ENCODE assay signal across 7 cellular contexts in the genomic region with DNA sequence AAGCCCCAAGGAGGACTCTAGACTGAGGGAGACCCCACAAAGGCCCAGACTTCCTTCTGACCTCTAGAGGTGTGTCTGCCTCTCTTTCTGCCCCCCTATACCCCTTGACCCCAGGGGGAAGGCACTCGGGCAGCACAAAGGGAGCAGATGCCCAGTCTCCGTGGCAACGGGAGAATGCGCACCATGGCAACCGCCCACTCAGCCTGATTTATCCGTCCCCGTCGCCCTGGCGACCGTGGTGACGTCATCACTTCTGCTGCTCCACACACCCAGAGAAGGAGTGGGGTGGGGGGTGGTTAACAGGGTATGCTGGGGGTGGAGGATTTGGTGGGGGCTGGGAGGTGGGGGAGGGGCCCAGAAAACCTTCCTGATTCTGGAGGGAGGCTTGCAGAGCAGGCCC. TPM values are rescaled to one million over a fixed set of nuclear protein-coding genes. Genes with fewer than 3 reads are reported as not detected.
A peak's percentile ranks its signal among the peaks of the same experiment; 100 is the strongest.
DNase-seq lines count a peak whose midpoint lies in the region; ATAC-seq, FAIRE-seq and TF ChIP-seq lines count a peak whose summit lies in the region.

No MANE protein-coding gene starts in this region.

- H3K27me3 ChIP-seq in GM23248 (replicated peaks; ENCODE audit: insufficient read depth) (peaks cover 6% of the 10 kb centered on the region; the same call in 1 of the 2 replicates), bronchial epithelial cell (ENCODE audit: control insufficient read depth, insufficient read depth, low read length) (peaks cover under 1% of the 10 kb centered on the region)

- no peak overlapping the region for H3K4me2 ChIP-seq in GM23248 (ENCODE audit: unreplicated experiment)

- no peak overlapping the region for H2AFZ ChIP-seq in GM23248

- no peak for FAIRE-seq in bronchial epithelial cell (lab: Jason Lieb, UNC)

- no peaks in the 10 kb centered on the region for H4K20me1 ChIP-seq in GM23248 (ENCODE audit: insufficient read depth)

- H3K4me3 ChIP-seq in GM23248 (no peak overlapping the region), bronchial epithelial cell (ENCODE audit: low read depth, low read length) (no peak overlapping the region)

- no peaks in the 10 kb centered on the region for H3K4me1 ChIP-seq in GM23248 (ENCODE audit: insufficient read depth)

- H3K36me3 ChIP-seq in GM23248 (ENCODE audit: low read depth) (no peaks in the 10 kb centered on the region), bronchial epithelial cell (ENCODE audit: control insufficient read depth, insufficient read depth, low read length) (no peaks in the 10 kb centered on the region)

- in situ Hi-C loops in GM23248 (cut with MboI) = no loop called here

- no peaks in the 10 kb centered on the region for H3K79me2 ChIP-seq in GM23248 (ENCODE audit: insufficient read depth)

- ATAC-seq in HG02973 (IDR thresholded peaks at IDR 0.05; ENCODE audit: unreplicated experiment) (no peak), sciatic nerve (no peak)

- H3K9me3 ChIP-seq in GM23248 (ENCODE audit: low read depth) = no peaks in the 10 kb centered on the region

- no peaks in the 10 kb centered on the region for H3K9me2 ChIP-seq in GM23248 (ENCODE audit: insufficient read depth)

- intact Hi-C loops in posterior cingulate gyrus (cut with DNase I) = no loop called here
- intact Hi-C loops in sciatic nerve (cut with DNase I) = no loop called here

- WGBS in GM23248 (ENCODE audit: low coverage in 1 of 2, low lambda C conversion rate in 2 of 2, missing lambda C conversion rate in 2 of 2), 2 experiments = 17 to 23% methylated on average over 11 of the region's 11 CpGs

- peak; percentile 75 for DNase-seq in GM23248
- peak; percentile 97 for DNase-seq in NCI-H748 (lab: John Stamatoyannopoulos, UW; ENCODE audit: unreplicated experiment)
- peak; percentile 17 for DNase-seq in bronchial epithelial cell (ENCODE audit: low read depth)
- peak; percentile 59 to 98 (median 92) for DNase-seq in posterior cingulate gyrus
- DNase-seq in mesenteric fat pad (ENCODE audit: low spot score) = no peak
- no peak for DNase-seq in sciatic nerve (ENCODE audit: low spot score)

- no peak overlapping the region for H3K9ac ChIP-seq in GM23248

- no peak for TF ChIP-seq CTCF in bronchial epithelial cell (IDR thresholded peaks at IDR 0.05; ENCODE audit: insufficient read depth, low read length, severe bottlenecking)

- no peak overlapping the region for H3K27ac ChIP-seq in GM23248

- no peaks in the 10 kb centered on the region for H3F3A ChIP-seq in GM23248 (ENCODE audit: insufficient read depth)

RNA-seq across cellular contexts. Expression of gene CELF3, which starts 6.4 kb away (rescaled TPM):
- total RNA-seq in GM23248 (2014; rRNA removed; shearing (Covaris generic)) = not detected in 2 replicates
- not detected in 2 replicates for polyA plus RNA-seq in GM23248 (2016; fragmentation: Nextera tagmentation; extraction: Ambion mirVana)
- total RNA-seq in bronchial epithelial cell (not detected in 2 replicates), mesenteric fat pad (not detected), sciatic nerve (0.36 TPM)

RNA-seq across cellular contexts. Expression of gene RIIAD1, which starts 11.1 kb away (rescaled TPM):
- total RNA-seq in GM23248 (2014; rRNA removed; shearing (Covaris generic)) = not detected in 2 replicates
- polyA plus RNA-seq in GM23248 (2016; fragmentation: Nextera tagmentation; extraction: Ambion mirVana) = 1.1 and 1.2 TPM in 2 replicates
- total RNA-seq in bronchial epithelial cell (not detected in 2 replicates), mesenteric fat pad (not detected), sciatic nerve (1.1 TPM)

RNA-seq across cellular contexts. Expression of gene MRPL9, which starts 53.1 kb away (rescaled TPM):
- 62.1 and 70.2 TPM in 2 replicates for total RNA-seq in GM23248 (2014; rRNA removed; shearing (Covaris generic))
- 71.7 and 74.9 TPM in 2 replicates for polyA plus RNA-seq in GM23248 (2016; fragmentation: Nextera tagmentation; extraction: Ambion mirVana)
- total RNA-seq in bronchial epithelial cell (83.2 and 110 TPM in 2 replicates), mesenteric fat pad (42.5 TPM), sciatic nerve (44.4 TPM)

Comparison
In these comparisons a context has a peak if more than half of its experiments do, and no peak if none do; other contexts are left out.
1. DNase-seq: peak in GM23248 (single experiment), NCI-H748 (single experiment), bronchial epithelial cell (single experiment) and posterior cingulate gyrus (10 of 10); none in mesenteric fat pad (single experiment) and sciatic nerve (single experiment).